8 cellular contexts compared by ENCODE assay signal in the genomic region with DNA sequence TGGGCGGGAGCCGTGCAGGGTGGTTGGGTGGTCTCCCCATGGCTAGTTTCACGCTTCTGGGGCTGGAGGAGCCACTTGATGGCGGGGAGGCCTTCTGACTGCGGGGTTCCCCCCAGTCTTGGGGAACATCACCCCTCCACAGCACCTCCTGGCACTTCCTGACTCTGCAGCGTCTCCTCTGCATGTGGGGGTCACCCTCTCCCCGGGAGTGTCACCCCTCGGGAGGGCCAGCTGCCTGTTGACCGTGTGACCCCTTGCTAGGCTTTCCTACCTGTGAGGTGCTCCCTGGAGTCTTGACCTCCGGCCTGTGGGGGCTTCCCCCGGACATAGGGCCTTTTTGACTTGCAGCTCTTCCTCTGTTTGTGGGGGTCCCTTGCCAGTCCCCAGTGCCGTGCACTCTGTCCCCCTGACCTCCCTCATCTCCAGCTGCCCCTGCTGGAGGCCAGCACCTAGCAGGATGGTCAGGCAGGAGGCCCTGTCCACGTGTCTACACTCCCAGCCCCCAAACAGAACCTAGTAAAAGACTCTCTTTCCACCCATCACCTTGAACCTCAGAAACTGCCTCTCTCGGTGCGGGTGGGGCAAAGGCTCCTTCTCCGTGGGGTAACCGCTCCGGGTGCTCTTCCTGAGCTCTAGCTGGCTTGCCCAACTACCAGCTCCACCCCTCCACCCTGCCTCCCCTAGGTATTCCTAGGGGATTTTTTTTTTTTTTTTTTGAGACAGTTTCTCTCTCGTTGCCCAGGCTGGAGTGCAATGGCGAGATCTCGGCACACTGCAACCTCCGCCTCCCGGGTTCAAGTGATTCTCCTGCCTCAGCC. TPM values are rescaled to one million over a fixed set of nuclear protein-coding genes. Genes with fewer than 3 reads are reported as not detected.
DNase-seq lines count a peak whose midpoint lies in the region; ATAC-seq and TF ChIP-seq lines count a peak whose summit lies in the region.

No MANE protein-coding gene starts in this region.

- H3K9me2 ChIP-seq in SU-DHL-6 (replicated peaks; ENCODE audit: insufficient read depth, low read length): no peaks in the 10 kb centered on the region

- peak overlapping the region; percentile 64 for H3K27ac ChIP-seq in A673 (ENCODE audit: low read depth, low read length, poor library complexity, severe bottlenecking)
- H3K27ac ChIP-seq in SU-DHL-6 (ENCODE audit: low read depth, low read length): peak overlapping the region; percentile 16; the same call in 1 of the 2 replicates
- peak overlapping the region in 9 of 10 donors; percentile 45 to 80 (median 71) for H3K27ac ChIP-seq in heart right ventricle
- no peak overlapping the region for H3K27ac ChIP-seq in smooth muscle cell (ENCODE audit: low read depth)

- H3K4me1 ChIP-seq in A673 (ENCODE audit: insufficient read depth, low read length, poor library complexity, severe bottlenecking) (no peaks in the 10 kb centered on the region), heart right ventricle (peaks cover 4 to 29% (median 19%) of the 10 kb centered on the region in 9 donors), smooth muscle cell (ENCODE audit: low read depth) (no peaks in the 10 kb centered on the region)

- TF ChIP-seq CTCF in A673 (conservative IDR thresholded peaks at IDR 0.05; ENCODE audit: low read depth, low read length) (no peak), SU-DHL-6 (IDR thresholded peaks at IDR 0.05; ENCODE audit: insufficient read depth, low read length, poor library complexity, severe bottlenecking) (no peak), heart right ventricle (IDR thresholded peaks at IDR 0.05) (no peak), smooth muscle cell (IDR thresholded peaks at IDR 0.05; ENCODE audit: borderline replicate concordance, insufficient read depth, poor library complexity, severe bottlenecking) (no peak)

- H3K4me3 ChIP-seq in A673 (ENCODE audit: low read depth, low read length, poor library complexity, severe bottlenecking) (peak overlapping the region; percentile 76), SU-DHL-6 (ENCODE audit: insufficient read depth, low read length, poor library complexity, severe bottlenecking) (peak overlapping the region; percentile 95), heart right ventricle (peak overlapping the region; percentile 59 to 93 (median 84)), smooth muscle cell (peak overlapping the region; percentile 98)

- H3K36me3 ChIP-seq in A673 (ENCODE audit: insufficient read depth, low read length, poor library complexity, severe bottlenecking) (no peaks in the 10 kb centered on the region), SU-DHL-6 (ENCODE audit: low read length) (no peaks in the 10 kb centered on the region), heart right ventricle (peaks cover 0 to 3% (median 0%) of the 10 kb centered on the region in 9 donors), smooth muscle cell (ENCODE audit: low read depth) (no peaks in the 10 kb centered on the region)

- no peaks in the 10 kb centered on the region for H3K27me3 ChIP-seq in A673 (replicated peaks; ENCODE audit: insufficient read depth, low read depth, low read length, poor library complexity)
- no peaks in the 10 kb centered on the region for H3K27me3 ChIP-seq in SU-DHL-6 (ENCODE audit: low read length)
- H3K27me3 ChIP-seq in heart right ventricle: peaks cover 0 to 18% (median 0%) of the 10 kb centered on the region in 7 donors
- peaks cover 4% of the 10 kb centered on the region for H3K27me3 ChIP-seq in smooth muscle cell (ENCODE audit: low read depth)

- H4K20me1 ChIP-seq in SU-DHL-6 (ENCODE audit: low read depth, low read length): no peaks in the 10 kb centered on the region
- H4K20me1 ChIP-seq in smooth muscle cell (ENCODE audit: low read depth): peaks cover 45% of the 10 kb centered on the region

- H2AFZ ChIP-seq in SU-DHL-6 (ENCODE audit: low read depth, low read length, severe bottlenecking) (peak overlapping the region; percentile 95), smooth muscle cell (ENCODE audit: low read depth) (peak overlapping the region; percentile 94)

- BruUV-seq in A673 (replicated peaks; lab: Mats Ljungman, UMichigan): TSS peak; percentile 48

- 45 to 46% methylated on average over 23 of the region's 23 CpGs for WGBS in heart right ventricle, 2 donors
- 53% methylated on average over 22 of the region's 23 CpGs for whole genome bisulfite sequencing in smooth muscle cell (ENCODE audit: low lambda C conversion rate)

- ATAC-seq in GM21528 (IDR thresholded peaks at IDR 0.05; ENCODE audit: low FRiP score, unreplicated experiment): peak; percentile 39
- peak in 3 of 8 donors; percentile 6 to 22 (median 7) for ATAC-seq in heart right ventricle

- H3K4me2 ChIP-seq in SU-DHL-6 (ENCODE audit: low read depth, low read length, poor library complexity, severe bottlenecking) (peak overlapping the region; percentile 90), smooth muscle cell (peak overlapping the region; percentile 98)

- CTCF ChIA-PET in A673 (lab: Charles Lee): no interaction called here

- H3K9me3 ChIP-seq in A673 (ENCODE audit: low read depth, low read length, poor library complexity, severe bottlenecking) (no peaks in the 10 kb centered on the region), SU-DHL-6 (ENCODE audit: insufficient read depth, low read length) (peaks cover 8% of the 10 kb centered on the region; the same call in 1 of the 2 replicates), heart right ventricle (peaks cover 0 to 7% (median 0%) of the 10 kb centered on the region in 11 donors), smooth muscle cell (replicated peaks; ENCODE audit: low read depth) (no peaks in the 10 kb centered on the region)

- POLR2A ChIA-PET in A673 (lab: Charles Lee; ENCODE audit: low non-redundant PET): no interaction called here

- H3F3A ChIP-seq in SU-DHL-6 (ENCODE audit: insufficient read depth): no peaks in the 10 kb centered on the region
- H3F3A ChIP-seq in smooth muscle cell (ENCODE audit: low read depth): no peaks in the 10 kb centered on the region

- intact Hi-C loops in A673 (cut with micrococcal nuclease; ENCODE audit: unreplicated experiment) (no loop called here), heart right ventricle (cut with DNase I) (loop anchor here in 3 of 10 donors (1.0 to 5.0 kb wide), 3 partner anchors 15 to 159 kb away; no protein-coding TSS in a partner anchor), posterior vena cava (cut with DNase I) (no loop called here)

- H3K79me2 ChIP-seq in SU-DHL-6 (ENCODE audit: insufficient read depth, low read length): peaks cover 5% of the 10 kb centered on the region; the same call in 1 of the 2 replicates
- peaks cover 5% of the 10 kb centered on the region for H3K79me2 ChIP-seq in smooth muscle cell (ENCODE audit: low read depth)

- H3K9ac ChIP-seq in SU-DHL-6 (ENCODE audit: low read length) (peak overlapping the region; percentile 84), smooth muscle cell (ENCODE audit: low read depth) (peak overlapping the region; percentile 82)

- DNase-seq in A673 (ENCODE audit: low spot score) (no peak), heart right ventricle (peak in 1 of 2 donors; percentile 23), smooth muscle cell (lab: John Stamatoyannopoulos, UW; ENCODE audit: unreplicated experiment) (no peak), RPMI8226 (no peak), posterior vena cava (ENCODE audit: low spot score) (no peak)
- DNase-seq in stimulated activated CD4-positive, alpha-beta T cell treated with anti-CD3 and anti-CD28 coated beads, Interleukin-4, amount 100 ng/mL, for 1 hour: no peak

RNA-seq across cellular contexts. Expression of a gene that starts 0.7 kb away (rescaled TPM):
- total RNA-seq in A673 (2021) (20.1 and 24.8 TPM in 2 replicates), heart right ventricle (10 to 100 TPM in 8 of 10 donors, 1 to 10 TPM in 2; 8.5 to 19.4 (median 12.6) TPM), smooth muscle cell (6.5 and 8.0 TPM in 2 replicates), posterior vena cava (10 to 100 TPM in 1 of 2 donors, 1 to 10 TPM in 1; 9.7 to 11.7 TPM)
- polyA plus RNA-seq in heart right ventricle (10 to 100 TPM in 1 of 2 donors, 1 to 10 TPM in 1; 9.0 to 11.8 TPM), smooth muscle cell (15.6 and 20.0 TPM in 2 replicates)
